ENCODE assay signal across 10 cellular contexts in genomic region chr12:271165-271564, GRCh38. TPM values are rescaled to one million over a fixed set of nuclear protein-coding genes. Genes with fewer than 3 reads are reported as not detected.
"Had no signal": no experiment of that assay in that cellular context is flagged by ENCODE, and none has a peak within 500 bp of the region (broad histone marks: within the 10 kb centered on the region; RNA-seq: fewer than 3 reads in every experiment).

No MANE protein-coding gene starts in this region.

- H3K4me3 ChIP-seq: upper lobe of left lung had no signal

- H3K27me3 ChIP-seq: upper lobe of left lung had no signal

- H3K9me3 ChIP-seq: upper lobe of left lung had no signal

- ATAC-seq: activated CD8-positive, alpha-beta T cell treated with anti-CD3 and anti-CD28 coated beads for 36 hours; stimulated activated naive B cell treated with anti-CD40 and anti-IgM and Interleukin-4, amounts not matched to agents 10 μg/mL and 1 μg/mL and 100 μg/mL, for 72 hours had no signal

- H3K27ac ChIP-seq: parathyroid adenoma, upper lobe of left lung had no signal

- DNase-seq: activated CD8-positive, alpha-beta memory T cell treated with anti-CD3 and anti-CD28 coated beads, Interleukin-2, amount 50 U/mL, for 48 hours; activated CD8-positive, alpha-beta T cell treated with anti-CD3 and anti-CD28 coated beads for 36 hours; activated naive CD4-positive, alpha-beta T cell; endodermal cell; erythroblast; glutamatergic neuron; stimulated activated naive B cell treated with anti-CD40 and anti-IgM and Interleukin-4, amounts not matched to agents 10 μg/mL and 1 μg/mL and 100 μg/mL, for 72 hours; T1000; upper lobe of left lung had no signal

- H3K4me1 ChIP-seq: upper lobe of left lung had no signal

RNA-seq across cellular contexts. Expression of gene SLC6A13, which starts 8.5 kb away (rescaled TPM):
- total RNA-seq: activated CD8-positive, alpha-beta T cell treated with anti-CD3 and anti-CD28 coated beads for 36 hours had no signal

RNA-seq across cellular contexts. Expression of gene SLC6A12, which starts 57.2 kb away (rescaled TPM):
- total RNA-seq: activated CD8-positive, alpha-beta T cell treated with anti-CD3 and anti-CD28 coated beads for 36 hours had no signal
